ENCODE assay signal across 2 cellular contexts in the genomic region with DNA sequence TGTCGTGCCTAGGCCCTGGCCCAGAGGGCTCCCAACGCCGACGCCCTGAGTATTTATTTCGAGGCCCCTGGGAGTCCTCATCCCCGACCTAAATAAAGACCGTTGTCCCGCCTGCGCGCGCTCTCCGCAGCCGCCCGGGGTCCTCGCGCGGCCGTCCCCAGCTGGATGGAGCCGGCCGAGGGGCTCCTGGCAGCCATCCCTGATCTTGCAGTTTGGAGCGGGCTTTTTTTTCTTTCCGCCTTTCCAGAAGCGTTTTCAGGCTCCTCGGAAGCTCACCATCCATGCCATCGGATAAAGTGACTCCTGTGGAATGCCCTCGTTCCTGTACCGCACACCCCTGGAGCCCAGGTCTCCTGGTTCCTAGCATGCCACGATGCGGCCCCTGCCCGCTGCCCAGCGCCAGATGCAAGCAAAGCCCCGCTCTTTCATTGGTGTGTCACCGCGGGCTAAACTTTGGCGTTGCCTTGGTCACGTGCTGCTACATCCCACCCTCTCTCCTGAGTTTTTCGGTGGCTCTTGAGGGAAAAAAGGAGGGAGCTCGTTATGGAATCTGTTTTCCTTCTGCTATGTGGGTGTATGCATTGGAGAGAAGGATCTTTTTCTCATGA.
TF ChIP-seq lines count a peak whose summit lies in the region.

No MANE protein-coding gene starts in this region.

TF ChIP-seq in GM23338, 12 proteins besides CTCF, POLR2A, EP300 and RAD21:
- TF ChIP-seq EZH2phosphoT487 (IDR thresholded peaks at IDR 0.05; ENCODE audit: unreplicated experiment) (no peak), STAT1 (IDR thresholded peaks at IDR 0.05; ENCODE audit: unreplicated experiment) (no peak), NANOG (IDR thresholded peaks at IDR 0.05; ENCODE audit: borderline replicate concordance) (no peak), ZNF114 (CRISPR knock-in tag; IDR thresholded peaks at IDR 0.05) (no peak), POLR2AphosphoS5 (IDR thresholded peaks at IDR 0.05; ENCODE audit: low read depth) (peak; percentile 76), JUNB (IDR thresholded peaks at IDR 0.05; ENCODE audit: unreplicated experiment) (no peak), ETS1 (IDR thresholded peaks at IDR 0.05) (no peak)
- TF ChIP-seq, protein P1, sequence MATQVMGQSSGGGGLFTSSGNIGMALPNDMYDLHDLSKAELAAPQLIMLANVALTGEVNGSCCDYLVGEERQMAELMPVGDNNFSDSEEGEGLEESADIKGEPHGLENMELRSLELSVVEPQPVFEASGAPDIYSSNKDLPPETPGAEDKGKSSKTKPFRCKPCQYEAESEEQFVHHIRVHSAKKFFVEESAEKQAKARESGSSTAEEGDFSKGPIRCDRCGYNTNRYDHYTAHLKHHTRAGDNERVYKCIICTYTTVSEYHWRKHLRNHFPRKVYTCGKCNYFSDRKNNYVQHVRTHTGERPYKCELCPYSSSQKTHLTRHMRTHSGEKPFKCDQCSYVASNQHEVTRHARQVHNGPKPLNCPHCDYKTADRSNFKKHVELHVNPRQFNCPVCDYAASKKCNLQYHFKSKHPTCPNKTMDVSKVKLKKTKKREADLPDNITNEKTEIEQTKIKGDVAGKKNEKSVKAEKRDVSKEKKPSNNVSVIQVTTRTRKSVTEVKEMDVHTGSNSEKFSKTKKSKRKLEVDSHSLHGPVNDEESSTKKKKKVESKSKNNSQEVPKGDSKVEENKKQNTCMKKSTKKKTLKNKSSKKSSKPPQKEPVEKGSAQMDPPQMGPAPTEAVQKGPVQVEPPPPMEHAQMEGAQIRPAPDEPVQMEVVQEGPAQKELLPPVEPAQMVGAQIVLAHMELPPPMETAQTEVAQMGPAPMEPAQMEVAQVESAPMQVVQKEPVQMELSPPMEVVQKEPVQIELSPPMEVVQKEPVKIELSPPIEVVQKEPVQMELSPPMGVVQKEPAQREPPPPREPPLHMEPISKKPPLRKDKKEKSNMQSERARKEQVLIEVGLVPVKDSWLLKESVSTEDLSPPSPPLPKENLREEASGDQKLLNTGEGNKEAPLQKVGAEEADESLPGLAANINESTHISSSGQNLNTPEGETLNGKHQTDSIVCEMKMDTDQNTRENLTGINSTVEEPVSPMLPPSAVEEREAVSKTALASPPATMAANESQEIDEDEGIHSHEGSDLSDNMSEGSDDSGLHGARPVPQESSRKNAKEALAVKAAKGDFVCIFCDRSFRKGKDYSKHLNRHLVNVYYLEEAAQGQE (IDR thresholded peaks at IDR 0.05; ENCODE audit: unreplicated experiment), result no peak

TF ChIP-seq in GM12878, 131 proteins besides CTCF, POLR2A, EP300 and RAD21:
- TF ChIP-seq IKZF2 (IDR thresholded peaks at IDR 0.05) (peak in 1 of 2 experiments; percentile 14; a peak in 1 of 4 replicates), ZNF24 (IDR thresholded peaks at IDR 0.05) (no peak), USF1 (IDR thresholded peaks at IDR 0.05; ENCODE audit: borderline replicate concordance, extremely low read length, insufficient read depth, low read depth, low read length) (peak; percentile 63), RAD51 (IDR thresholded peaks at IDR 0.05) (peak; percentile 81), BHLHE40 (IDR thresholded peaks at IDR 0.05; ENCODE audit: borderline replicate concordance in 1 of 2, low read depth in 2 of 2, low read length in 1 of 2) (peak in 1 of 2 experiments; percentile 87; a peak in 2 of 4 replicates), RB1 (IDR thresholded peaks at IDR 0.05; ENCODE audit: borderline replicate concordance) (peak; percentile 13; the same call in 1 of the 2 replicates), ZNF687 (IDR thresholded peaks at IDR 0.05) (0 out of 2 replicates have a peak, but pooled peaks have one; percentile 5), MEF2B (IDR thresholded peaks at IDR 0.05; ENCODE audit: partially characterized antibody, poor library complexity, severe bottlenecking) (no peak), SUPT20H (IDR thresholded peaks at IDR 0.05; ENCODE audit: borderline replicate concordance, control insufficient read depth, low read depth, low read length) (no peak), MYC (IDR thresholded peaks at IDR 0.05; ENCODE audit: insufficient read depth, insufficient read length, insufficient replicate concordance, low read length, severe bottlenecking) (no peak)
- TF ChIP-seq, protein P2, sequence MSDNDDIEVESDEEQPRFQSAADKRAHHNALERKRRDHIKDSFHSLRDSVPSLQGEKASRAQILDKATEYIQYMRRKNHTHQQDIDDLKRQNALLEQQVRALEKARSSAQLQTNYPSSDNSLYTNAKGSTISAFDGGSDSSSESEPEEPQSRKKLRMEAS (IDR thresholded peaks at IDR 0.05; ENCODE audit: low read depth, low read length), result 0 out of 2 replicates have a peak, but pooled peaks have one; percentile 23
